20 cellular contexts compared by ENCODE assay signal in the genomic region with DNA sequence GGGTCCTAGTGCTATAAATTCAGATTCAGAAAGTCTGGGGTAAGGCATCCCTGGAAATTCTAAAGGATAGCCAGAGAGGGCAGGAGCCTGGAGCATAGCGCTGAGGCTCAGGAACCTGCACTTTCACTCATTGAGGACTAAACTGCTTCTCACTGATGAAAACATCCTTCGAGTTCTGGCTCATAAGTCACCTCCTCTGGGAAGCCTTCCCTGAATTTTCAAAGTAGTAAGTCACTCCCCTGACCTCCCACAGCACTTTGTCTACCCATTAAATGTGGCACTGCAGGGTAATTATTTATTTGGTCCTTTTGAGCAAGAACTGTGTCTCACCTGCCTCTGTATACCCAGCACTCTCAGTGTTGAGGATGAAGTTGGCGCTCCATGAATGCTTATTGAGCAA. TPM values are rescaled to one million over a fixed set of nuclear protein-coding genes. Genes with fewer than 3 reads are reported as not detected.
DNase-seq lines count a peak whose midpoint lies in the region; ATAC-seq, FAIRE-seq and TF ChIP-seq lines count a peak whose summit lies in the region.
"Had no signal": no experiment of that assay in that cellular context is flagged by ENCODE, and none has a peak within 500 bp of the region (broad histone marks: within the 10 kb centered on the region; RNA-seq: fewer than 3 reads in every experiment).

No MANE protein-coding gene starts in this region.

- no peak overlapping the region for H2AK5ac ChIP-seq in trophoblast cell (ENCODE audit: low read length)

- H2AFZ ChIP-seq in trophoblast cell (ENCODE audit: insufficient read depth, low read length, poor library complexity), result peak overlapping the region; percentile 31

- peaks cover 15% of the 10 kb centered on the region for H3K27me3 Mint-ChIP-seq in stimulated activated naive CD8-positive, alpha-beta T cell treated with anti-CD3 and anti-CD28 coated beads, Interleukin-15, amount 100 ng/mL, for 72 hours

- no peak overlapping the region for H4K12ac ChIP-seq in trophoblast cell (ENCODE audit: low read depth, low read length)

- no peaks in the 10 kb centered on the region for H3K9me3 Mint-ChIP-seq in stimulated activated naive CD8-positive, alpha-beta T cell treated with anti-CD3 and anti-CD28 coated beads, Interleukin-15, amount 100 ng/mL, for 72 hours
- H3K9me3 Mint-ChIP-seq: activated naive CD4-positive, alpha-beta T cell treated with anti-CD3 and anti-CD28 coated beads, Interleukin-2, amount 50 U/mL, for 72 hours had no signal

- no peak for TF ChIP-seq EP300 in esophagus muscularis mucosa (IDR thresholded peaks at IDR 0.05)

- H3K4me2 ChIP-seq in trophoblast cell (ENCODE audit: low read length), result no peak overlapping the region
- H3K4me2 ChIP-seq: BLaER1 had no signal

- no peak overlapping the region for H3K4ac ChIP-seq in trophoblast cell (ENCODE audit: low read depth, low read length)

- H3K9me3 ChIP-seq in left ventricle myocardium inferior (replicated peaks) (no peaks in the 10 kb centered on the region), esophagus muscularis mucosa (no peaks in the 10 kb centered on the region), trophoblast cell (ENCODE audit: insufficient read depth, low read depth, low read length) (no peaks in the 10 kb centered on the region)
- H3K9me3 ChIP-seq: BLaER1, neutrophil had no signal

- H4K91ac ChIP-seq in trophoblast cell (ENCODE audit: low read depth, low read length), result no peak overlapping the region

- no peak overlapping the region for H4K8ac ChIP-seq in trophoblast cell (ENCODE audit: low read depth, low read length)

- WGBS in esophagus muscularis mucosa, result 95% methylated on average over 3 of the region's 3 CpGs
- no CpG with 5 or more reads among the region's 3 CpGs for WGBS in trophoblast cell (ENCODE audit: extremely low coverage, insufficient coverage, insufficient read length)

- no peak overlapping the region for H3K27ac Mint-ChIP-seq in stimulated activated naive CD8-positive, alpha-beta T cell treated with anti-CD3 and anti-CD28 coated beads, Interleukin-15, amount 100 ng/mL, for 72 hours
- H3K27ac Mint-ChIP-seq: activated CD8-positive, alpha-beta T cell treated with anti-CD3 and anti-CD28 coated beads, Interleukin-2, amount 10 ng/mL, durations not matched to agents 7 days and 5 days; activated naive CD4-positive, alpha-beta T cell treated with anti-CD3 and anti-CD28 coated beads, Interleukin-2, amount 50 U/mL, for 72 hours had no signal

- no peak for ATAC-seq in Right ventricle myocardium superior (ENCODE audit: poor library complexity)
- ATAC-seq in stimulated activated naive CD8-positive, alpha-beta T cell treated with anti-CD3 and anti-CD28 coated beads, Interleukin-15, amount 100 ng/mL, for 72 hours, result no peak
- ATAC-seq: activated CD4-positive, CD25-positive, alpha-beta regulatory T cell treated with anti-CD3 and anti-CD28 coated beads, Interleukin-2, amount 50 U/mL, for 24 hours; activated CD8-positive, alpha-beta T cell treated with anti-CD3 and anti-CD28 coated beads, Interleukin-2, amount 10 ng/mL, durations not matched to agents 7 days and 5 days; activated naive CD4-positive, alpha-beta T cell treated with anti-CD3 and anti-CD28 coated beads, Interleukin-2, amount 50 U/mL, for 72 hours had no signal

- no peak for TF ChIP-seq POLR2A in esophagus muscularis mucosa (IDR thresholded peaks at IDR 0.05; ENCODE audit: low read depth)

- H3K14ac ChIP-seq in trophoblast cell (ENCODE audit: low read length), result no peak overlapping the region

- H3K23ac ChIP-seq in trophoblast cell (ENCODE audit: low read length), result no peak overlapping the region

- no peaks in the 10 kb centered on the region for H3K79me2 ChIP-seq in trophoblast cell (ENCODE audit: control insufficient read depth, insufficient read depth, low read length, poor library complexity)

- intact Hi-C loops in left ventricle myocardium inferior (cut with micrococcal nuclease) (no loop called here), Right ventricle myocardium superior (cut with DNase I) (no loop called here), esophagus muscularis mucosa (cut with DNase I) (no loop called here)

- H2BK5ac ChIP-seq in trophoblast cell (ENCODE audit: low read depth, low read length, poor library complexity), result no peak overlapping the region

- H3K36me3 ChIP-seq in left ventricle myocardium inferior (no peaks in the 10 kb centered on the region), esophagus muscularis mucosa (no peaks in the 10 kb centered on the region), trophoblast cell (ENCODE audit: control insufficient read depth in 1 of 2, insufficient read depth in 2 of 2, low read length in 2 of 2) (no peaks in the 10 kb centered on the region)
- H3K36me3 ChIP-seq: BLaER1 had no signal

- no peak overlapping the region for H3K4me3 Mint-ChIP-seq in stimulated activated naive CD8-positive, alpha-beta T cell treated with anti-CD3 and anti-CD28 coated beads, Interleukin-15, amount 100 ng/mL, for 72 hours
- H3K4me3 Mint-ChIP-seq: activated CD8-positive, alpha-beta T cell treated with anti-CD3 and anti-CD28 coated beads, Interleukin-2, amount 10 ng/mL, durations not matched to agents 7 days and 5 days had no signal

- no peak overlapping the region for H3K18ac ChIP-seq in trophoblast cell (ENCODE audit: low read length)

- H3K79me1 ChIP-seq in trophoblast cell (ENCODE audit: low read length), result no peaks in the 10 kb centered on the region

- no peak overlapping the region for H2BK120ac ChIP-seq in trophoblast cell (ENCODE audit: insufficient read depth, low read length, poor library complexity)

- no peaks in the 10 kb centered on the region for H3K27me3 ChIP-seq in left ventricle myocardium inferior (ENCODE audit: low read depth)
- H3K27me3 ChIP-seq in esophagus muscularis mucosa, result no peaks in the 10 kb centered on the region
- H3K27me3 ChIP-seq in trophoblast cell (ENCODE audit: insufficient read depth, low read length), result no peaks in the 10 kb centered on the region
- H3K27me3 ChIP-seq: BLaER1, neutrophil had no signal

- no peak overlapping the region for H3K9ac ChIP-seq in trophoblast cell (ENCODE audit: low read length)
- H3K9ac ChIP-seq: BLaER1 had no signal

- TF ChIP-seq CTCF in left ventricle myocardium inferior (IDR thresholded peaks at IDR 0.05; ENCODE audit: borderline replicate concordance) (no peak), esophagus muscularis mucosa (IDR thresholded peaks at IDR 0.05) (no peak)

- no peak overlapping the region for H3K4me3 ChIP-seq in left ventricle myocardium inferior
- H3K4me3 ChIP-seq in esophagus muscularis mucosa, result no peak overlapping the region
- H3K4me3 ChIP-seq in trophoblast cell (ENCODE audit: low read depth, low read length), result no peak overlapping the region
- H3K4me3 ChIP-seq: BLaER1 had no signal

- H3K4me1 ChIP-seq in left ventricle myocardium inferior, result peaks cover 29% of the 10 kb centered on the region
- peaks cover 21 to 34% (median 31%) of the 10 kb centered on the region in 4 donors for H3K4me1 ChIP-seq in esophagus muscularis mucosa
- no peaks in the 10 kb centered on the region for H3K4me1 ChIP-seq in trophoblast cell (ENCODE audit: control insufficient read depth in 1 of 2, insufficient read depth in 2 of 2, low read length in 2 of 2)
- H3K4me1 ChIP-seq: BLaER1 had no signal

- FAIRE-seq in frontal cortex (lab: Jason Lieb, UNC), result no peak
- FAIRE-seq: colon, D721Med had no signal

- DNase-seq in left ventricle myocardium inferior (no peak), Right ventricle myocardium superior (no peak), esophagus muscularis mucosa (ENCODE audit: extremely low spot score) (no peak), trophoblast cell (no peak), inferior parietal cortex (ENCODE audit: extremely low spot score) (no peak), frontal cortex (ENCODE audit: low spot score in 2 of 2) (no peak)
- DNase-seq in activated T-cell treated with anti-CD3 and anti-CD28 coated beads, Interleukin-2, amount 50 U/mL, for 48 hours, result no peak
- no peak for DNase-seq in stimulated activated naive CD8-positive, alpha-beta T cell treated with anti-CD3 and anti-CD28 coated beads, Interleukin-15, amount 100 ng/mL, for 72 hours
- DNase-seq: activated CD8-positive, alpha-beta T cell treated with anti-CD3 and anti-CD28 coated beads, Interleukin-2, amount 10 ng/mL, durations not matched to agents 7 days and 5 days; foreskin melanocyte; Kasumi-1; NCI-H1092 treated with DMSO at 0.1 percent for 48 hours; NCI-H510A; stimulated activated CD4-positive, alpha-beta T cell treated with anti-CD3 and anti-CD28 coated beads, Interleukin-15, amount 100 ng/mL, for 24 hours had no signal

- no peak overlapping the region for H2BK12ac ChIP-seq in trophoblast cell (ENCODE audit: low read length)

- peak overlapping the region; percentile 72 for H3K27ac ChIP-seq in left ventricle myocardium inferior (replicated peaks)
- peak overlapping the region; percentile 61 to 75 (median 66) for H3K27ac ChIP-seq in esophagus muscularis mucosa (replicated peaks in 1 of 4)
- H3K27ac ChIP-seq in trophoblast cell (ENCODE audit: low read depth, low read length), result no peak overlapping the region
- H3K27ac ChIP-seq: BLaER1 had no signal

- no peaks in the 10 kb centered on the region for H3K4me1 Mint-ChIP-seq in stimulated activated naive CD8-positive, alpha-beta T cell treated with anti-CD3 and anti-CD28 coated beads, Interleukin-15, amount 100 ng/mL, for 72 hours

RNA-seq across cellular contexts. Expression of a gene that starts 30.9 kb away (rescaled TPM):
- total RNA-seq in left ventricle myocardium inferior, result 1.4 TPM
- total RNA-seq in Right ventricle myocardium superior, result 1.3 TPM
- total RNA-seq in esophagus muscularis mucosa, result 10 to 100 TPM in 1 of 4 donors, 1 to 10 TPM in 3; 3.7 to 15.9 (median 5.9) TPM
- 0.81 and 0.97 TPM in 2 replicates for polyA plus RNA-seq in trophoblast cell (2013)
- total RNA-seq in frontal cortex, result 2.0 TPM
